Comparison of ENCODE assay signal across 15 cellular contexts in the genomic region with DNA sequence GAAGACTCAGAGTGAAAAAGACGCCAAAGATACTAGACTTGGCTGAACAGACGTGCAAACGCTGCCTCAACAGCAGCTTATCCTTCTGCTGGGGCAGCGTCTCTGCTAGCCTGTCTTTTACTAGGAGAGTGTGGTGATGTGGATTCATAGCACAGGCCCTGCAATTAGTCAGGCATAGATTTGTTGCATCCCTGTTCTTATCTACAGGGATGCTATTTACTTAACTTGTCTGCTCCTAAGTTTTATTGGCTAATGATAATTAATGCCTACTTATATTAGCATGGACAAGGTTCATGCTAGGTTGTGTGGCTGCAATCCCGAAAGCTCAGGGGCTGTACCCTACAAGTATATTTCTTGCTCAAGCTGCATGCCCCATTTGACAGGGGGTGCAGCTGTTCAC.
"Had no signal": no experiment of that assay in that cellular context is flagged by ENCODE, and none has a peak within 500 bp of the region (broad histone marks: within the 10 kb centered on the region; RNA-seq: fewer than 3 reads in every experiment).

No MANE protein-coding gene starts in this region.

- H3K4me1 Mint-ChIP-seq: naive thymus-derived CD4-positive, alpha-beta T cell had no signal

- H3K27me3 ChIP-seq: cardiac muscle cell, pancreas, right lobe of liver, testis, transverse colon had no signal

- H3K36me3 ChIP-seq: cardiac muscle cell, pancreas, prostate gland, right lobe of liver, transverse colon had no signal

- H3K9me3 ChIP-seq: pancreas, prostate gland, right lobe of liver, testis, transverse colon had no signal

- H3K27ac Mint-ChIP-seq: naive thymus-derived CD4-positive, alpha-beta T cell had no signal

- H3K4me3 Mint-ChIP-seq: naive thymus-derived CD4-positive, alpha-beta T cell had no signal

- H3K36me3 Mint-ChIP-seq: naive thymus-derived CD4-positive, alpha-beta T cell had no signal

- H3K27ac ChIP-seq: cardiac muscle cell, coronary artery, pancreas, prostate gland, right lobe of liver, testis, transverse colon had no signal

- H3K4me3 ChIP-seq: cardiac muscle cell, coronary artery, pancreas, prostate gland, right lobe of liver, testis, transverse colon had no signal

- DNase-seq: effector CD4-positive, alpha-beta T cell; foreskin melanocyte; head of caudate nucleus; hippocampal formation; left colon; mammary epithelial cell; naive thymus-derived CD4-positive, alpha-beta T cell; pancreas; right lobe of liver; stimulated activated naive CD8-positive, alpha-beta T cell treated with anti-CD3 and anti-CD28 coated beads, Interleukin-15, Interleukin-2, amounts not matched to agents 100 U/mL and 50 U/mL, for 24 hours; testis; transverse colon had no signal

- H3K4me1 ChIP-seq: pancreas, prostate gland, right lobe of liver, testis, transverse colon had no signal

- FAIRE-seq: pancreas had no signal
